Comparison of ENCODE assay signal across 10 cellular contexts in the genomic region with DNA sequence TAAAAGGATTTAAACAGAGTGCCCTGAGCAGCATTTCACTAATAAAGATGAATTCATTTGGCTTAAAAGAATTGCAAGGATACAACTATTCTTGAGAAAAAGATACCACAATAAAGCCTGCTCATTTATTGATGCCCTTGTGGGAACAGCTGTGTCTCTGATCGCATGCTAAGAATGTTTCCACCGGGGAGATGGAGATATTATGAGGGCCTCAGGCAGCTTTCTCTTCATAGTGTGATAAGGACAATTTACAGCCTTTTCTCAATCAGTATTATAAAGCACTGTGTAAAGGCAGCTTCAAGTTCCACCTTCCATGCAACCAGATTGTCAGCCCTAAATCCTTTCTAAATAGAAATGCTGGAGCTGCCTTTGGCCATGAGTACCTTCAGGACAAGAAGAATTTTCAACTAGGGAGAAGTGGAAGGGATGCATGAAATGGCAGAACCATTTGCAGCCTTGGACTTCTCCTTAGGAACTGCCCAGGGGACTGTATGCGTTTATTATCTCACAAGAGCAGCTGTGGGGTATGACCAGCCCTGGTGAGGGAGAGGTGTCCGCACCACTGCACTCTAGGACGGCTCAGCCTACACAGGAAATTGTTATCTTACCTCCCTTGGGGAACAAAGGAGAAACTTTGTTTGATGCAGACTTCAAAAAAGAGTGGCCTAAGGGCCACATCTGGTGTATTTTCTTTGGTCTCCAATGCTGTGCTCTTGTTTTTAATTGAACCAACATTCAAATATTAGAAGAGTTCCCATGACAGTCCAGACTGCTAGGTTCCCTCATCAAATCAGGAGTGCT.
DNase-seq lines count a peak whose midpoint lies in the region; ATAC-seq and TF ChIP-seq lines count a peak whose summit lies in the region.
"Had no signal": no experiment of that assay in that cellular context is flagged by ENCODE, and none has a peak within 500 bp of the region (broad histone marks: within the 10 kb centered on the region; RNA-seq: fewer than 3 reads in every experiment).

No MANE protein-coding gene starts in this region.

- no peak overlapping the region for H3K27ac Mint-ChIP-seq in CD4-positive, alpha-beta T cell
- H3K27ac Mint-ChIP-seq: activated naive CD4-positive, alpha-beta T cell treated with anti-CD3 and anti-CD28 coated beads for 36 hours; progenitor cell of endocrine pancreas had no signal

- POLR2A ChIA-PET in CD4-positive, alpha-beta T cell (lab: Charles Lee): no interaction called here

- no peaks in the 10 kb centered on the region for H3K36me3 Mint-ChIP-seq in CD4-positive, alpha-beta T cell (ENCODE audit: low read depth)

- no peak for TF ChIP-seq CTCF in CD4-positive, alpha-beta T cell (IDR thresholded peaks at IDR 0.05)

- no peaks in the 10 kb centered on the region for H3K9me3 Mint-ChIP-seq in CD4-positive, alpha-beta T cell

- CTCF ChIA-PET in CD4-positive, alpha-beta T cell (lab: Charles Lee): no interaction called here

- no peak overlapping the region for H3K4me3 Mint-ChIP-seq in CD4-positive, alpha-beta T cell
- H3K4me3 Mint-ChIP-seq: activated naive CD4-positive, alpha-beta T cell treated with anti-CD3 and anti-CD28 coated beads for 36 hours had no signal

- peaks cover 8% of the 10 kb centered on the region for H3K4me1 Mint-ChIP-seq in CD4-positive, alpha-beta T cell (ENCODE audit: low read depth)

- no peak overlapping the region for H3K27ac ChIP-seq in CD4-positive, alpha-beta T cell (ENCODE audit: low read depth, low read length)

- intact Hi-C loops in CD4-positive, alpha-beta T cell (cut with DNase I, micrococcal nuclease): no loop called here

- H3K9me3 ChIP-seq in CD4-positive, alpha-beta T cell (ENCODE audit: control insufficient read depth, low read length): no peaks in the 10 kb centered on the region

- peak; percentile 11 for DNase-seq in GM03348 (ENCODE audit: low spot score)
- peak; percentile 77 to 92 for DNase-seq in erythroblast (lab: John Stamatoyannopoulos, UW)
- DNase-seq in CD4-positive, alpha-beta T cell: no peak
- no peak for DNase-seq in putamen (ENCODE audit: low spot score)
- no peak for DNase-seq in cortex of kidney (lab: John Stamatoyannopoulos, UW)
- DNase-seq in NCI-H524 (lab: John Stamatoyannopoulos, UW): no peak
- DNase-seq: activated naive CD4-positive, alpha-beta T cell treated with anti-CD3 and anti-CD28 coated beads for 36 hours had no signal

- no peaks in the 10 kb centered on the region for H3K27me3 ChIP-seq in CD4-positive, alpha-beta T cell (ENCODE audit: control insufficient read depth, insufficient read depth, low read length)

- no peaks in the 10 kb centered on the region for H3K27me3 Mint-ChIP-seq in CD4-positive, alpha-beta T cell

- ATAC-seq in GM21390 (IDR thresholded peaks at IDR 0.05; ENCODE audit: unreplicated experiment): peak; percentile 71
- peak; percentile 68 for ATAC-seq in HG03442 (IDR thresholded peaks at IDR 0.05; ENCODE audit: unreplicated experiment)
- ATAC-seq in CD4-positive, alpha-beta T cell (ENCODE audit: poor library complexity): no peak

- no peak for TF ChIP-seq POLR2A in erythroblast (IDR thresholded peaks at IDR 0.05; ENCODE audit: low read length)

Comparison
In these comparisons a context has a peak if more than half of its experiments do, and no peak if none do; other contexts are left out.
1. DNase-seq: peak in GM03348 (single experiment) and erythroblast (2 of 2); none in CD4-positive, alpha-beta T cell (0 of 10), putamen (single experiment), cortex of kidney (single experiment) and NCI-H524 (0 of 2).